In the genomic region with DNA sequence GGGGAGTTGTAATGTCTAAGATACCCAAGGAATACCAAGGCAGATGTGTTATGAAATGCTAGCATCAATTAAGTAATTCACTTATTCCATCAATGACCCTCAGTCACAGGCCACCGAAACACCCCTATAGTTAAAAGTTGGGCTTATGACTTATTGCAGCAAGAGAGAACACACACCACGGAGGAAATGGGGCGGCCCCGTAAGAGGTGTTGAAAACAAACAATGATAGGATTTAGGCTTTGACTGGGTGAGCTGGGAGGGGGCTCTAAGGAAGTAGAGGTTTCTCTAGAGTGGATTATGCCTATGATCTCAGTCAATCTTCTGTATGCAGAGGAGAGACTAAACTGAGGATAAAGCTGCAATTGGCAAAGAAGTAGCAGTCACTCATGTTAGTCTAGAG, we compare ENCODE assay signal across 16 cellular contexts. TPM values are rescaled to one million over a fixed set of nuclear protein-coding genes. Genes with fewer than 3 reads are reported as not detected.
"Had no signal": no experiment of that assay in that cellular context is flagged by ENCODE, and none has a peak within 500 bp of the region (broad histone marks: within the 10 kb centered on the region; RNA-seq: fewer than 3 reads in every experiment).

No MANE protein-coding gene starts in this region.

- H3K9me3 ChIP-seq: ascending aorta, colonic mucosa, gastroesophageal sphincter, heart left ventricle, left lung, testis had no signal

- H3K4me3 ChIP-seq: ascending aorta, colonic mucosa, gastroesophageal sphincter, heart left ventricle, left lung, testis had no signal

- H3K36me3 Mint-ChIP-seq: type B pancreatic cell had no signal

- H3K27me3 Mint-ChIP-seq: central memory CD8-positive, alpha-beta T cell had no signal

- H3K4me1 Mint-ChIP-seq: central memory CD8-positive, alpha-beta T cell had no signal

- H3K4me1 ChIP-seq: ascending aorta, colonic mucosa, gastroesophageal sphincter, heart left ventricle, left lung, testis had no signal

- H3K27me3 ChIP-seq: ascending aorta, colonic mucosa, gastroesophageal sphincter, left lung, testis had no signal

- H3K27ac ChIP-seq: ascending aorta, colonic mucosa, gastroesophageal sphincter, heart left ventricle, left lung, testis, VCaP had no signal

- H3K9me3 Mint-ChIP-seq: activated T-cell treated with anti-CD3 and anti-CD28 coated beads, Interleukin-2, amount 50 U/mL, for 4 hours; central memory CD8-positive, alpha-beta T cell; type B pancreatic cell had no signal

- DNase-seq: activated CD4-positive, alpha-beta T cell treated with anti-CD3 and anti-CD28 coated beads, Interleukin-2, amount 50 U/mL, for 1 hour; activated CD4-positive, CD25-positive, alpha-beta regulatory T cell treated with anti-CD3 and anti-CD28 coated beads, Interleukin-2, amount 50 U/mL, for 72 hours; activated T-cell treated with anti-CD3 and anti-CD28 coated beads, Interleukin-2, amount 50 U/mL, for 4 hours; colonic mucosa; heart left ventricle; kidney; left lung; midbrain; T-helper 2 cell; testis had no signal

- H3K36me3 ChIP-seq: ascending aorta, colonic mucosa, gastroesophageal sphincter, heart left ventricle, left lung had no signal

- ATAC-seq: gastroesophageal sphincter, heart left ventricle, left lung had no signal

- H3K27ac Mint-ChIP-seq: type B pancreatic cell had no signal

- H3K4me3 Mint-ChIP-seq: activated T-cell treated with anti-CD3 and anti-CD28 coated beads, Interleukin-2, amount 50 U/mL, for 4 hours; central memory CD8-positive, alpha-beta T cell; type B pancreatic cell had no signal

RNA-seq across cellular contexts. Expression of a gene that starts 45.4 kb away (rescaled TPM):
- total RNA-seq: ascending aorta, SK-MEL-5 had no signal
